10 cellular contexts compared by ENCODE assay signal in the genomic region with DNA sequence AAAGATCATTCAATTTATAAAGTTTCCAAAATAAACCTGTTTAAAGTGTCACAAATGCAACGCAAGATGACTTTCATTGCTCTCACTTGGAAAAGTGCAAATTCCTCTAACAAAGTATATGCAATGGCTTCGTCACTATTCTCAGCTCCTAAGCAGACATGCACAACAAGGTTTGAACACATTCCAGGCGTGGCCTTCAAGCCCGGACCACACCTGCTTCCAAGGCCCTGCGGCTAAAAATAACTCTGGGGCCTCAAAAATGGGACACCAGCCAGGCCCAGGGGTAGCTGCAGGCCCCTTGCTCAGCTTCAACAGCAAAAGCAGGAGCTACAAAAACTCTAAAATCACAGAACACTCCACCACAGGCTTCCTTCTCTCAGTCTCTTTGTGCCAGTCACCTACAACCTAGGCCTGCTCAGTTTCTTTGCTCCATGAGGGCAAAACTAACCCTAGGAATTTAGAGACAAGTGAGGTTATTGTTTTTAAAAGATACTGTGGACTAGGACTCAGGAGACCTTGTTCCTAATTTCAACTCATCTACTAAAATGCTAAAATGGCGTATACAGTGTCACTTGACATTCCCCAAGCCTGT. TPM values are rescaled to one million over a fixed set of nuclear protein-coding genes. Genes with fewer than 3 reads are reported as not detected.
DNase-seq lines count a peak whose midpoint lies in the region; ATAC-seq and TF ChIP-seq lines count a peak whose summit lies in the region.
"Had no signal": no experiment of that assay in that cellular context is flagged by ENCODE, and none has a peak within 500 bp of the region (broad histone marks: within the 10 kb centered on the region; RNA-seq: fewer than 3 reads in every experiment).

No MANE protein-coding gene starts in this region.

- H3K9me3 ChIP-seq in thoracic aorta, result no peaks in the 10 kb centered on the region
- no peaks in the 10 kb centered on the region for H3K9me3 ChIP-seq in aorta (ENCODE audit: control insufficient read depth, low read length)

- H3K4me3 ChIP-seq in thoracic aorta (no peak overlapping the region), aorta (ENCODE audit: low read length in 2 of 2) (no peak overlapping the region)

- peak; percentile 43 for DNase-seq in NCI-H510A treated with DMSO at 0.1 percent for 48 hours (lab: John Stamatoyannopoulos, UW)
- DNase-seq in NCI-H510A (lab: John Stamatoyannopoulos, UW), result no peak
- no peak for DNase-seq in activated naive CD8-positive, alpha-beta T cell treated with anti-CD3 and anti-CD28 coated beads, Interleukin-2, amount 50 U/mL, for 24 hours
- DNase-seq in islet precursor cell, result peak; percentile 74
- no peak for DNase-seq in thoracic aorta (ENCODE audit: low spot score)
- no peak for DNase-seq in aorta
- DNase-seq: activated naive CD8-positive, alpha-beta T cell treated with anti-CD3 and anti-CD28 coated beads, Interleukin-2, amount 10 ng/mL, durations not matched to agents 7 days and 5 days; stimulated activated CD4-positive, alpha-beta T cell treated with anti-CD3 and anti-CD28 coated beads, Interleukin-4, amount 100 ng/mL, for 24 hours had no signal

- H3K27ac ChIP-seq in thoracic aorta (peak overlapping the region; percentile 52 to 59), aorta (ENCODE audit: low read depth in 1 of 2, low read length in 2 of 2) (peak overlapping the region in 1 of 2 donors; percentile 72)

- no peaks in the 10 kb centered on the region for H3K27me3 Mint-ChIP-seq in activated naive CD8-positive, alpha-beta T cell treated with anti-CD3 and anti-CD28 coated beads, Interleukin-2, amount 50 U/mL, for 24 hours
- H3K27me3 Mint-ChIP-seq: activated naive CD8-positive, alpha-beta T cell treated with anti-CD3 and anti-CD28 coated beads, Interleukin-2, amount 10 ng/mL, durations not matched to agents 7 days and 5 days had no signal

- H3K36me3 ChIP-seq in thoracic aorta (no peaks in the 10 kb centered on the region), aorta (ENCODE audit: control insufficient read depth in 1 of 2, insufficient read depth in 2 of 2, low read length in 1 of 2) (no peaks in the 10 kb centered on the region)

- no peak for TF ChIP-seq CTCF in thoracic aorta (IDR thresholded peaks at IDR 0.05)

- peaks cover 13% of the 10 kb centered on the region for H3K36me3 Mint-ChIP-seq in activated naive CD8-positive, alpha-beta T cell treated with anti-CD3 and anti-CD28 coated beads, Interleukin-2, amount 50 U/mL, for 24 hours (ENCODE audit: low read depth)

- no peak overlapping the region for H3K4me3 Mint-ChIP-seq in activated naive CD8-positive, alpha-beta T cell treated with anti-CD3 and anti-CD28 coated beads, Interleukin-2, amount 50 U/mL, for 24 hours
- H3K4me3 Mint-ChIP-seq: activated naive CD8-positive, alpha-beta T cell treated with anti-CD3 and anti-CD28 coated beads, Interleukin-2, amount 10 ng/mL, durations not matched to agents 7 days and 5 days had no signal

- peak overlapping the region; percentile 82 for H3K27ac Mint-ChIP-seq in activated naive CD8-positive, alpha-beta T cell treated with anti-CD3 and anti-CD28 coated beads, Interleukin-2, amount 50 U/mL, for 24 hours
- H3K27ac Mint-ChIP-seq: activated naive CD8-positive, alpha-beta T cell treated with anti-CD3 and anti-CD28 coated beads, Interleukin-2, amount 10 ng/mL, durations not matched to agents 7 days and 5 days had no signal

- 18 to 22% methylated on average over 6 of the region's 6 CpGs for WGBS in aorta, 2 donors

- H3K4me1 ChIP-seq in thoracic aorta (ENCODE audit: control insufficient read depth in 1 of 2, low read depth in 2 of 2) (peaks cover 13 to 37% of the 10 kb centered on the region in 2 donors), aorta (ENCODE audit: control insufficient read depth in 1 of 2, insufficient read depth in 2 of 2, low read length in 2 of 2) (peaks cover 0 to 5% of the 10 kb centered on the region in 2 donors)

- H3K4me1 Mint-ChIP-seq in activated naive CD8-positive, alpha-beta T cell treated with anti-CD3 and anti-CD28 coated beads, Interleukin-2, amount 50 U/mL, for 24 hours, result peaks cover 48% of the 10 kb centered on the region

- intact Hi-C loops in aorta (cut with DNase I), result no loop called here

- H3K9me3 Mint-ChIP-seq in activated naive CD8-positive, alpha-beta T cell treated with anti-CD3 and anti-CD28 coated beads, Interleukin-2, amount 50 U/mL, for 24 hours, result peaks cover 5% of the 10 kb centered on the region
- H3K9me3 Mint-ChIP-seq: activated naive CD8-positive, alpha-beta T cell treated with anti-CD3 and anti-CD28 coated beads, Interleukin-2, amount 10 ng/mL, durations not matched to agents 7 days and 5 days had no signal

- H3K27me3 ChIP-seq in thoracic aorta (replicated peaks; ENCODE audit: insufficient read depth), result no peaks in the 10 kb centered on the region
- no peaks in the 10 kb centered on the region for H3K27me3 ChIP-seq in aorta (ENCODE audit: control insufficient read depth in 1 of 2, insufficient read depth in 2 of 2, low read length in 1 of 2)

- no peak for ATAC-seq in activated naive CD8-positive, alpha-beta T cell treated with anti-CD3 and anti-CD28 coated beads, Interleukin-2, amount 50 U/mL, for 24 hours
- ATAC-seq in thoracic aorta (ENCODE audit: insufficient number of reproducible peaks, low FRiP score, low read depth) (no peak), HG02973 (IDR thresholded peaks at IDR 0.05; ENCODE audit: unreplicated experiment) (no peak), aorta (ENCODE audit: low FRiP score) (no peak), GM18517 (IDR thresholded peaks at IDR 0.05; ENCODE audit: unreplicated experiment) (no peak)

RNA-seq across cellular contexts. Expression of gene DUSP16, which starts 29.3 kb away (rescaled TPM):
- 10 to 100 TPM; 12.9 to 23.4 TPM for total RNA-seq in thoracic aorta
- 10 to 100 TPM; 22.0 to 27.4 TPM for total RNA-seq in aorta
- polyA plus RNA-seq in aorta, result 10 to 100 TPM in 1 of 2 donors, 1 to 10 TPM in 1; 3.1 to 13.1 TPM

Comparison
In these comparisons a context has a peak if more than half of its experiments do, and no peak if none do; other contexts are left out.
1. DNase-seq: peak in NCI-H510A treated with DMSO at 0.1 percent for 48 hours (single experiment) and islet precursor cell (single experiment); none in NCI-H510A (single experiment), activated naive CD8-positive, alpha-beta T cell treated with anti-CD3 and anti-CD28 coated beads, Interleukin-2, amount 50 U/mL, for 24 hours (single experiment), thoracic aorta (single experiment) and aorta (0 of 2).